In genomic region chr17:38460716-38461650, GRCh38 we compare ENCODE assay signal across 27 cellular contexts. TPM values are rescaled to one million over a fixed set of nuclear protein-coding genes. Genes with fewer than 3 reads are reported as not detected.
DNase-seq lines count a peak whose midpoint lies in the region; ATAC-seq and TF ChIP-seq lines count a peak whose summit lies in the region.
"Had no signal": no experiment of that assay in that cellular context is flagged by ENCODE, and none has a peak within 500 bp of the region (broad histone marks: within the 10 kb centered on the region; RNA-seq: fewer than 3 reads in every experiment).

No MANE protein-coding gene starts in this region.

- dilution Hi-C loops in IMR-90 (cut with HindIII; ENCODE audit: low sequenced_read_pairs, unreplicated experiment) = no loop called here

- POLR2A ChIA-PET in IMR-90 (lab: Charles Lee; ENCODE audit: unreplicated experiment) = no interaction called here

- H3K9me3 ChIP-seq in IMR-90 (ENCODE audit: control insufficient read depth, insufficient read depth, low read length) = no peaks in the 10 kb centered on the region
- no peaks in the 10 kb centered on the region for H3K9me3 ChIP-seq in upper lobe of right lung
- H3K9me3 ChIP-seq: adrenal gland, gastrocnemius medialis, psoas muscle, upper lobe of left lung had no signal

- H3K27me3 ChIP-seq in IMR-90 (ENCODE audit: control insufficient read depth, insufficient read depth, low read length) (no peaks in the 10 kb centered on the region), upper lobe of right lung (no peaks in the 10 kb centered on the region)
- H3K27me3 ChIP-seq: adrenal gland, cardiac muscle cell, gastrocnemius medialis, upper lobe of left lung had no signal

- no peak overlapping the region for H3K4me2 ChIP-seq in IMR-90 (ENCODE audit: low read depth, low read length)

- no peak overlapping the region for H2AK9ac ChIP-seq in IMR-90 (replicated peaks; ENCODE audit: low read depth, low read length, poor library complexity)

- no peak overlapping the region for H3K18ac ChIP-seq in IMR-90 (ENCODE audit: low read depth, low read length)

- H3K27ac Mint-ChIP-seq in activated naive CD4-positive, alpha-beta T cell treated with anti-CD3 and anti-CD28 coated beads, Interleukin-2, amount 10 ng/mL, durations not matched to agents 7 days and 5 days = peak overlapping the region; percentile 28
- H3K27ac Mint-ChIP-seq in activated CD4-positive, alpha-beta T cell treated with anti-CD3 and anti-CD28 coated beads, Interleukin-2, amount 10 ng/mL, durations not matched to agents 24 days and 14 days = no peak overlapping the region
- H3K27ac Mint-ChIP-seq: activated CD4-positive, alpha-beta T cell treated with anti-CD3 and anti-CD28 coated beads, Interleukin-2, amount 10 ng/mL, durations not matched to agents 7 days and 5 days; B cell; natural killer cell; stimulated activated naive CD8-positive, alpha-beta T cell treated with anti-CD3 and anti-CD28 coated beads, Interleukin-15, Interleukin-2, amounts not matched to agents 100 ng/mL and 50 ng/mL, for 24 hours had no signal

- H3K9ac ChIP-seq in IMR-90 (ENCODE audit: low read depth, low read length) = no peak overlapping the region

- no peak overlapping the region for H3K56ac ChIP-seq in IMR-90 (ENCODE audit: extremely low read depth, insufficient read depth, low read length)

- H4K5ac ChIP-seq in IMR-90 (ENCODE audit: low read depth, low read length) = no peak overlapping the region

- no peaks in the 10 kb centered on the region for H3K4me1 Mint-ChIP-seq in activated naive CD4-positive, alpha-beta T cell treated with anti-CD3 and anti-CD28 coated beads, Interleukin-2, amount 10 ng/mL, durations not matched to agents 7 days and 5 days
- H3K4me1 Mint-ChIP-seq in activated CD4-positive, alpha-beta T cell treated with anti-CD3 and anti-CD28 coated beads, Interleukin-2, amount 10 ng/mL, durations not matched to agents 24 days and 14 days = no peaks in the 10 kb centered on the region
- H3K4me1 Mint-ChIP-seq: activated CD4-positive, alpha-beta T cell treated with anti-CD3 and anti-CD28 coated beads, Interleukin-2, amount 10 ng/mL, durations not matched to agents 7 days and 5 days; B cell; natural killer cell had no signal

- H2BK15ac ChIP-seq in IMR-90 (ENCODE audit: low read depth, low read length) = no peak overlapping the region

- CTCF ChIA-PET in activated naive CD4-positive, alpha-beta T cell treated with anti-CD3 and anti-CD28 coated beads, Interleukin-2, amount 10 ng/mL, durations not matched to agents 7 days and 5 days (lab: Charles Lee) = no interaction called here
- CTCF ChIA-PET in IMR-90 (lab: Yijun Ruan, JAX) = no interaction called here

- no peaks in the 10 kb centered on the region for H3K9me3 Mint-ChIP-seq in activated naive CD4-positive, alpha-beta T cell treated with anti-CD3 and anti-CD28 coated beads, Interleukin-2, amount 10 ng/mL, durations not matched to agents 7 days and 5 days
- H3K9me3 Mint-ChIP-seq in activated CD4-positive, alpha-beta T cell treated with anti-CD3 and anti-CD28 coated beads, Interleukin-2, amount 10 ng/mL, durations not matched to agents 24 days and 14 days = no peaks in the 10 kb centered on the region
- H3K9me3 Mint-ChIP-seq: activated CD4-positive, alpha-beta T cell treated with anti-CD3 and anti-CD28 coated beads, Interleukin-2, amount 10 ng/mL, durations not matched to agents 7 days and 5 days; natural killer cell; stimulated activated naive CD8-positive, alpha-beta T cell treated with anti-CD3 and anti-CD28 coated beads, Interleukin-15, Interleukin-2, amounts not matched to agents 100 ng/mL and 50 ng/mL, for 24 hours had no signal

- no peak overlapping the region for H2BK5ac ChIP-seq in IMR-90 (ENCODE audit: low read depth, low read length, poor library complexity, severe bottlenecking)

- H3K9me1 ChIP-seq in IMR-90 (ENCODE audit: insufficient read depth, low read length) = peaks cover 22% of the 10 kb centered on the region

- H3K36me3 Mint-ChIP-seq in activated naive CD4-positive, alpha-beta T cell treated with anti-CD3 and anti-CD28 coated beads, Interleukin-2, amount 10 ng/mL, durations not matched to agents 7 days and 5 days = no peaks in the 10 kb centered on the region
- no peaks in the 10 kb centered on the region for H3K36me3 Mint-ChIP-seq in activated CD4-positive, alpha-beta T cell treated with anti-CD3 and anti-CD28 coated beads, Interleukin-2, amount 10 ng/mL, durations not matched to agents 24 days and 14 days (ENCODE audit: low read depth)
- H3K36me3 Mint-ChIP-seq: natural killer cell had no signal

- H3K27ac ChIP-seq in IMR-90 (ENCODE audit: insufficient read depth, low read length) (no peak overlapping the region), substantia nigra (ENCODE audit: low read depth, low read length, poor library complexity, severe bottlenecking) (peak overlapping the region; percentile 70), upper lobe of right lung (no peak overlapping the region)
- H3K27ac ChIP-seq: 22Rv1, adrenal gland, gastrocnemius medialis, psoas muscle, upper lobe of left lung had no signal

- no CpG with 5 or more reads among the region's 19 CpGs for WGBS in IMR-90 (ENCODE audit: extremely low coverage in 2 of 2, insufficient read length in 1 of 2), 2 experiments

- peaks cover 76% of the 10 kb centered on the region for H4K20me1 ChIP-seq in IMR-90 (ENCODE audit: insufficient read depth, low read length)

- no peak for DNase-seq in activated naive CD4-positive, alpha-beta T cell treated with anti-CD3 and anti-CD28 coated beads, Interleukin-2, amount 10 ng/mL, durations not matched to agents 7 days and 5 days
- DNase-seq in activated naive CD4-positive, alpha-beta T cell treated with Interleukin-2 at 50 U/mL for 16 hours = no peak
- DNase-seq in IMR-90 = no peak
- peak; percentile 86 to 91 for DNase-seq in erythroblast (lab: John Stamatoyannopoulos, UW)
- DNase-seq in substantia nigra (lab: John Stamatoyannopoulos, UW) = peak in 1 of 49 donors; percentile 37
- DNase-seq in activated CD4-positive, alpha-beta T cell treated with anti-CD3 and anti-CD28 coated beads, Interleukin-2, amount 10 ng/mL, durations not matched to agents 24 days and 14 days = no peak
- no peak for DNase-seq in upper lobe of right lung
- DNase-seq: activated CD4-positive, alpha-beta T cell treated with anti-CD3 and anti-CD28 coated beads, Interleukin-2, amount 10 ng/mL, durations not matched to agents 7 days and 5 days; activated effector memory CD4-positive, alpha-beta T cell treated with Interleukin-2 at 50 U/mL for 16 hours; adrenal gland; gastrocnemius medialis; Karpas-422; kidney glomerular epithelial cell; natural killer cell; NCI-H187; NCI-H774; psoas muscle; SHP77; small intestine; stimulated activated CD4-positive, alpha-beta T cell treated with anti-CD3 and anti-CD28 coated beads, Interleukin-2, amount 100 ng/mL, for 48 hours; T-helper 1 cell; upper lobe of left lung had no signal

- H3K4me3 ChIP-seq in IMR-90 (ENCODE audit: insufficient read depth, low read depth, low read length) = no peak overlapping the region
- H3K4me3 ChIP-seq in upper lobe of right lung = no peak overlapping the region
- H3K4me3 ChIP-seq: adrenal gland, cardiac muscle cell, gastrocnemius medialis, psoas muscle, upper lobe of left lung had no signal

- TF ChIP-seq RAD21 in IMR-90 (IDR thresholded peaks at IDR 0.05; ENCODE audit: low read length) = no peak

- no peak overlapping the region for H4K8ac ChIP-seq in IMR-90 (ENCODE audit: low read depth in 2 of 2, low read length in 2 of 2)

- peaks cover 63% of the 10 kb centered on the region for H3K36me3 ChIP-seq in IMR-90 (ENCODE audit: control insufficient read depth, insufficient read depth, low read length)
- H3K36me3 ChIP-seq in upper lobe of right lung = peaks cover 20% of the 10 kb centered on the region
- H3K36me3 ChIP-seq: cardiac muscle cell had no signal

- H3K27me3 Mint-ChIP-seq in activated naive CD4-positive, alpha-beta T cell treated with anti-CD3 and anti-CD28 coated beads, Interleukin-2, amount 10 ng/mL, durations not matched to agents 7 days and 5 days = peaks cover 42% of the 10 kb centered on the region
- peaks cover 9% of the 10 kb centered on the region for H3K27me3 Mint-ChIP-seq in activated CD4-positive, alpha-beta T cell treated with anti-CD3 and anti-CD28 coated beads, Interleukin-2, amount 10 ng/mL, durations not matched to agents 24 days and 14 days

- H3K14ac ChIP-seq in IMR-90 (replicated peaks; ENCODE audit: low read depth, low read length) = no peak overlapping the region

- H3K4me1 ChIP-seq in IMR-90 (ENCODE audit: control insufficient read depth, insufficient read depth, low read length) = peaks cover 18% of the 10 kb centered on the region
- H3K4me1 ChIP-seq in upper lobe of right lung = peaks cover 17% of the 10 kb centered on the region

- H3K4ac ChIP-seq in IMR-90 (ENCODE audit: low read depth, low read length) = no peak overlapping the region

- H3K79me1 ChIP-seq in IMR-90 (ENCODE audit: low read depth in 1 of 2, low read length in 2 of 2) = peaks cover 47 to 93% of the 10 kb centered on the region in 2 experiments

- BruUV-seq in IMR-90 (replicated peaks; lab: Mats Ljungman, UMichigan) = no TSS peak

- H3K23ac ChIP-seq in IMR-90 (ENCODE audit: low read depth, low read length) = 0 out of 2 replicates have a peak overlapping the region, but pooled peaks have one; percentile 25

- no peak overlapping the region for H2BK120ac ChIP-seq in IMR-90 (ENCODE audit: low read depth, low read length)

- no peak overlapping the region for H2AFZ ChIP-seq in IMR-90 (replicated peaks; ENCODE audit: low read length, poor library complexity)

- TF ChIP-seq POLR2A in IMR-90 (IDR thresholded peaks at IDR 0.05; ENCODE audit: low read depth, low read length) (no peak), erythroblast (IDR thresholded peaks at IDR 0.05; ENCODE audit: low read length) (peak; percentile 38)

- ATAC-seq in IMR-90 (ENCODE audit: low read depth) (no peak), GM19328 (IDR thresholded peaks at IDR 0.05; ENCODE audit: unreplicated experiment) (no peak), upper lobe of right lung (no peak)
- ATAC-seq: gastrocnemius medialis, natural killer cell, psoas muscle had no signal

- in situ Hi-C loops in IMR-90 (cut with MboI; ENCODE audit: low sequenced_read_pairs) = no loop called here

- no peak for TF ChIP-seq CTCF in IMR-90 (conservative IDR thresholded peaks at IDR 0.05; ENCODE audit: low read depth, low read length)
- TF ChIP-seq CTCF in upper lobe of right lung (IDR thresholded peaks at IDR 0.05) = no peak

- H2AK5ac ChIP-seq in IMR-90 (ENCODE audit: low read depth, low read length) = no peak overlapping the region

- no peak overlapping the region for H3K4me3 Mint-ChIP-seq in activated naive CD4-positive, alpha-beta T cell treated with anti-CD3 and anti-CD28 coated beads, Interleukin-2, amount 10 ng/mL, durations not matched to agents 7 days and 5 days
- no peak overlapping the region for H3K4me3 Mint-ChIP-seq in activated CD4-positive, alpha-beta T cell treated with anti-CD3 and anti-CD28 coated beads, Interleukin-2, amount 10 ng/mL, durations not matched to agents 24 days and 14 days
- H3K4me3 Mint-ChIP-seq: activated CD4-positive, alpha-beta T cell treated with anti-CD3 and anti-CD28 coated beads, Interleukin-2, amount 10 ng/mL, durations not matched to agents 7 days and 5 days; B cell; natural killer cell; stimulated activated naive CD8-positive, alpha-beta T cell treated with anti-CD3 and anti-CD28 coated beads, Interleukin-15, Interleukin-2, amounts not matched to agents 100 ng/mL and 50 ng/mL, for 24 hours had no signal

- no peak overlapping the region for H2BK20ac ChIP-seq in IMR-90 (ENCODE audit: low read depth, low read length)

- no peak overlapping the region for H4K91ac ChIP-seq in IMR-90 (ENCODE audit: insufficient read depth, low read depth, low read length)

- intact Hi-C loops in IMR-90 (cut with micrococcal nuclease) = no loop called here
- intact Hi-C loops in activated CD4-positive, alpha-beta T cell treated with anti-CD3 and anti-CD28 coated beads, Interleukin-2, amount 10 ng/mL, durations not matched to agents 24 days and 14 days (cut with micrococcal nuclease) = no loop called here
- intact Hi-C loops in upper lobe of right lung (cut with DNase I) = no loop called here

RNA-seq across cellular contexts. Expression of gene ARHGAP23, which starts 32.7 kb away (rescaled TPM):
- total RNA-seq in IMR-90 (2012; rRNA removed) = 9.3 and 17.8 TPM in 2 replicates
- 42.7 and 43.3 TPM in 2 replicates for polyA plus RNA-seq in IMR-90 (2012; rRNA removed)
- polyA plus RNA-seq in IMR-90 (2012; cell fraction: cytosol; rRNA removed) = 30.0 and 40.5 TPM in 2 replicates
- 56.1 and 68.3 TPM in 2 replicates for polyA plus RNA-seq in IMR-90 (2012; cell fraction: nucleus; rRNA removed; ENCODE audit: low replicate concordance)
- 0.19 and 0.61 TPM in 2 replicates for total RNA-seq in activated CD4-positive, alpha-beta T cell treated with anti-CD3 and anti-CD28 coated beads, Interleukin-2, amount 10 ng/mL, durations not matched to agents 24 days and 14 days
- total RNA-seq in upper lobe of right lung = 85.1 TPM

Comparison
In these comparisons a context has a peak if more than half of its experiments do, and no peak if none do; other contexts are left out.
1. DNase-seq: peak in erythroblast (2 of 2); none in activated naive CD4-positive, alpha-beta T cell treated with anti-CD3 and anti-CD28 coated beads, Interleukin-2, amount 10 ng/mL, durations not matched to agents 7 days and 5 days (single experiment), activated naive CD4-positive, alpha-beta T cell treated with Interleukin-2 at 50 U/mL for 16 hours (single experiment), IMR-90 (single experiment), activated CD4-positive, alpha-beta T cell treated with anti-CD3 and anti-CD28 coated beads, Interleukin-2, amount 10 ng/mL, durations not matched to agents 24 days and 14 days (single experiment) and upper lobe of right lung (single experiment).